ENCODE assay signal across 18 cellular contexts in genomic region chr9:6449645-6450044, GRCh38. TPM values are rescaled to one million over a fixed set of nuclear protein-coding genes. Genes with fewer than 3 reads are reported as not detected.
A peak's percentile ranks its signal among the peaks of the same experiment; 100 is the strongest.
DNase-seq lines count a peak whose midpoint lies in the region; ATAC-seq, FAIRE-seq and TF ChIP-seq lines count a peak whose summit lies in the region.
"Had no signal": no experiment of that assay in that cellular context is flagged by ENCODE, and none has a peak within 500 bp of the region (broad histone marks: within the 10 kb centered on the region; RNA-seq: fewer than 3 reads in every experiment).

No MANE protein-coding gene starts in this region.

- H3K4me3 Mint-ChIP-seq in T-helper 2 cell treated with Interferon-gamma antibody and Interleukin-4, amounts not matched to agents 5 μg/mL and 100 μg/mL, for 36 hours, result no peak overlapping the region
- no peak overlapping the region for H3K4me3 Mint-ChIP-seq in activated B cell treated with CpG ODN at 0.5 μM for 24 hours
- H3K4me3 Mint-ChIP-seq: stimulated activated naive CD8-positive, alpha-beta T cell treated with anti-CD3 and anti-CD28 coated beads, Interleukin-15, Interleukin-2, amounts not matched to agents 100 ng/mL and 50 ng/mL, for 24 hours had no signal

- intact Hi-C loops in activated B cell treated with CpG ODN at 0.5 μM for 24 hours (cut with micrococcal nuclease), result loop anchor here (5.0 kb wide), 1 partner anchor 37 kb away; the partner anchor contains the start of gene UHRF2

- CTCF ChIA-PET in activated B cell treated with CpG ODN at 0.5 μM for 24 hours (lab: Charles Lee), result no interaction called here

- peaks cover 24% of the 10 kb centered on the region for H3K4me1 Mint-ChIP-seq in T-helper 2 cell treated with Interferon-gamma antibody and Interleukin-4, amounts not matched to agents 5 μg/mL and 100 μg/mL, for 36 hours (ENCODE audit: low read depth)
- peaks cover 74% of the 10 kb centered on the region for H3K4me1 Mint-ChIP-seq in activated B cell treated with CpG ODN at 0.5 μM for 24 hours

- H3K27ac Mint-ChIP-seq in T-helper 2 cell treated with Interferon-gamma antibody and Interleukin-4, amounts not matched to agents 5 μg/mL and 100 μg/mL, for 36 hours, result peak overlapping the region; percentile 9
- peak overlapping the region; percentile 28 for H3K27ac Mint-ChIP-seq in activated B cell treated with CpG ODN at 0.5 μM for 24 hours
- H3K27ac Mint-ChIP-seq: stimulated activated naive CD8-positive, alpha-beta T cell treated with anti-CD3 and anti-CD28 coated beads, Interleukin-15, Interleukin-2, amounts not matched to agents 100 ng/mL and 50 ng/mL, for 24 hours had no signal

- POLR2A ChIA-PET in activated B cell treated with CpG ODN at 0.5 μM for 24 hours (lab: Charles Lee), result interaction anchor here (0.6 kb wide), 1 partner anchor 233 kb away, joined by 4 read pairs; no protein-coding TSS in a partner anchor

- H3K9me3 Mint-ChIP-seq in T-helper 2 cell treated with Interferon-gamma antibody and Interleukin-4, amounts not matched to agents 5 μg/mL and 100 μg/mL, for 36 hours, result peaks cover 8% of the 10 kb centered on the region
- no peaks in the 10 kb centered on the region for H3K9me3 Mint-ChIP-seq in activated B cell treated with CpG ODN at 0.5 μM for 24 hours
- H3K9me3 Mint-ChIP-seq: stimulated activated naive CD8-positive, alpha-beta T cell treated with anti-CD3 and anti-CD28 coated beads, Interleukin-15, Interleukin-2, amounts not matched to agents 100 ng/mL and 50 ng/mL, for 24 hours had no signal

- H3K4me3 ChIP-seq in small intestine (ENCODE audit: low read depth in 1 of 2, low read length in 2 of 2), result no peak overlapping the region
- H3K4me3 ChIP-seq: lung, SK-N-MC, spleen had no signal

- no peaks in the 10 kb centered on the region for H3K9me3 ChIP-seq in small intestine (ENCODE audit: control insufficient read depth, low read depth)

- TF ChIP-seq CTCF in activated B cell treated with CpG ODN at 0.5 μM for 24 hours (IDR thresholded peaks at IDR 0.05) (no peak), GM20000 (IDR thresholded peaks at IDR 0.05; ENCODE audit: extremely low read depth, missing control alignments) (no peak)

- no peak for ATAC-seq in activated B cell treated with CpG ODN at 0.5 μM for 24 hours (ENCODE audit: low read depth)

- no peak overlapping the region for H3K27ac ChIP-seq in small intestine (ENCODE audit: low read depth in 1 of 2, low read length in 1 of 2)
- H3K27ac ChIP-seq: 22Rv1, KMS-11, SK-N-MC, spleen had no signal

- H3K27me3 Mint-ChIP-seq in T-helper 2 cell treated with Interferon-gamma antibody and Interleukin-4, amounts not matched to agents 5 μg/mL and 100 μg/mL, for 36 hours (ENCODE audit: low read depth), result no peaks in the 10 kb centered on the region
- no peaks in the 10 kb centered on the region for H3K27me3 Mint-ChIP-seq in activated B cell treated with CpG ODN at 0.5 μM for 24 hours
- H3K27me3 Mint-ChIP-seq: stimulated activated naive CD8-positive, alpha-beta T cell treated with anti-CD3 and anti-CD28 coated beads, Interleukin-15, Interleukin-2, amounts not matched to agents 100 ng/mL and 50 ng/mL, for 24 hours had no signal

- FAIRE-seq in small intestine (lab: Jason Lieb, UNC), result no peak

- DNase-seq in T-helper 2 cell treated with Interferon-gamma antibody and Interleukin-4, amounts not matched to agents 5 μg/mL and 100 μg/mL, for 36 hours (ENCODE audit: low spot score), result no peak
- DNase-seq in T-helper 2 cell (no peak), activated B cell treated with CpG ODN at 0.5 μM for 24 hours (no peak), kidney tubule cell (ENCODE audit: low spot score) (peak; percentile 23), small intestine (peak; percentile 22), GM20000 (ENCODE audit: low spot score) (no peak), AML-193 (lab: John Stamatoyannopoulos, UW) (no peak), NCI-H510A treated with DMSO at 0.1 percent for 48 hours (lab: John Stamatoyannopoulos, UW) (no peak)
- DNase-seq: activated CD8-positive, alpha-beta memory T cell treated with anti-CD3 and anti-CD28 coated beads for 24 hours; activated gamma-delta T cell treated with Interleukin-2 at 50 U/mL for 16 hours; effector CD4-positive, alpha-beta T cell; NCI-H446 treated with DMSO at 0.1 percent for 48 hours; spleen had no signal

- H3K4me1 ChIP-seq in small intestine (ENCODE audit: control insufficient read depth in 2 of 2, insufficient read depth in 1 of 2, low read depth in 1 of 2, low read length in 1 of 2), result peaks cover 6 to 9% of the 10 kb centered on the region in 2 donors

- peaks cover 30% of the 10 kb centered on the region for H3K36me3 Mint-ChIP-seq in T-helper 2 cell treated with Interferon-gamma antibody and Interleukin-4, amounts not matched to agents 5 μg/mL and 100 μg/mL, for 36 hours (ENCODE audit: low read depth)
- peaks cover 29% of the 10 kb centered on the region for H3K36me3 Mint-ChIP-seq in activated B cell treated with CpG ODN at 0.5 μM for 24 hours (ENCODE audit: low read depth)

- peaks cover 0 to 3% of the 10 kb centered on the region in 2 donors for H3K36me3 ChIP-seq in small intestine (ENCODE audit: control insufficient read depth in 2 of 2, insufficient read depth in 2 of 2, low read length in 2 of 2)

- no peaks in the 10 kb centered on the region for H3K27me3 ChIP-seq in small intestine (ENCODE audit: control insufficient read depth in 2 of 2, insufficient read depth in 2 of 2, low read length in 2 of 2)
- H3K27me3 ChIP-seq: spleen had no signal

RNA-seq across cellular contexts. Expression of gene UHRF2, which starts 36.6 kb away (rescaled TPM):
- total RNA-seq in activated B cell treated with CpG ODN at 0.5 μM for 24 hours, result 81.1 and 114 TPM in 2 replicates
- polyA plus RNA-seq in small intestine, result 10 to 100 TPM; 12.5 to 13.3 (median 13.0) TPM

Comparison
In these comparisons a context has a peak if more than half of its experiments do, and no peak if none do; other contexts are left out.
1. DNase-seq: peak in kidney tubule cell (single experiment) and small intestine (single experiment); none in T-helper 2 cell treated with Interferon-gamma antibody and Interleukin-4, amounts not matched to agents 5 μg/mL and 100 μg/mL, for 36 hours (single experiment), T-helper 2 cell (0 of 5), activated B cell treated with CpG ODN at 0.5 μM for 24 hours (single experiment), GM20000 (single experiment), AML-193 (0 of 2) and NCI-H510A treated with DMSO at 0.1 percent for 48 hours (single experiment).